8 cellular contexts compared by ENCODE assay signal in the genomic region with DNA sequence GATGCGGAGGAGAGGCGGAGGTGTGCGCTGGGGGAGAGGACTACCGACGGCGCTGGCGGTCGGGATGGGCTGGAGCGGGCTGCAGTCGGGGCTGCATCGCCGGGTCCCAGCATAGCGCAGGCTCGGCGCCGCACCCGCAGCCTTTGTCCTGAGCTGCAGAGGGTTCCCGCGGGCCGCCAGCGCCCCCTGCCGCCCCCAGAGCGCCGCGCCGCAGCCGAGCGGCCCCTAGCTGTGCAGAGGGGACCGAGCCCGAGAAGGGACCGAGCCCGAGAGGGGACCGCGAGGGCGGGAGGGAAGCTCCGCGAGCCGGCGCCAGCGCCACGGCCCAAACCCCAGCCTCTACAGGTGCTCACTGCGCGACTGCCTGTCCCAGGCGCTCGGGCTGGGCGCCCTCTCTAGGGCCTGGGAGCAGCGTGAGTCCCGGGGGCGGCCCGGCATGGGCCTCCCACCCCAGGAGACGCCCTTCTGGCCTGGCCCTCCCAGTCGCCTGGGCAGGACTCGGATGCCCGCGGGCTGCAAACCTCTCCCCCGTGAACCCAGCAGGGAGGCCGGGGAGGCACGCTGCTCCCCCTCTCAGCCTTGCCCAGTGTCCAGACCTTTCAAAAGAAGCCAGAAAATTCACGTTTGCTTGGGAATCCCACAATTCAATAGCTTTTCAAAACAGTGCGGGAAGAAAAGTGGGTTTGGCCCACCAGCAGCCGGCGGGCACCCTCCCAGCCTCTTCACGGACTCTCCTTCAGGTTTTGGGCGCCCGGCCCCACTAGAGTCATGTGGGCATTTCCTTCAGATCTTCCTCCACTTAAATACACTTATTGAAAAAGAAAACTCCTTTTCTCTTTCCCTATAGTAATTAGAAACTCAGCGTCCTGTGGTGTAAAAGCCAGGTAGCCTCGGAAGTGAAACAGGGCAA.
DNase-seq lines count a peak whose midpoint lies in the region; ATAC-seq and TF ChIP-seq lines count a peak whose summit lies in the region.

No MANE protein-coding gene starts in this region.

- ATAC-seq in HG03135 (IDR thresholded peaks at IDR 0.05; ENCODE audit: unreplicated experiment), result peak; percentile 69
- ATAC-seq in activated CD8-positive, alpha-beta T cell treated with anti-CD3 and anti-CD28 coated beads for 36 hours, result peak; percentile 96
- ATAC-seq in stimulated activated effector memory CD8-positive, alpha-beta T cell treated with anti-CD3 and anti-CD28 coated beads, Interleukin-12 subunit alpha, Interleukin-12 subunit beta, amount 100 ng/mL, for 72 hours, result peak; percentile 83

- H3K9me3 ChIP-seq in mesodermal cell (ENCODE audit: control insufficient read depth, low read length), result no peaks in the 10 kb centered on the region

- no peak overlapping the region for H3K27ac Mint-ChIP-seq in activated CD8-positive, alpha-beta T cell treated with anti-CD3 and anti-CD28 coated beads for 36 hours
- H3K27ac Mint-ChIP-seq in stimulated activated effector memory CD8-positive, alpha-beta T cell treated with anti-CD3 and anti-CD28 coated beads, Interleukin-12 subunit alpha, Interleukin-12 subunit beta, amount 100 ng/mL, for 72 hours, result no peak overlapping the region

- intact Hi-C loops in activated CD8-positive, alpha-beta T cell treated with anti-CD3 and anti-CD28 coated beads for 36 hours (cut with micrococcal nuclease), result loop anchor here (10.0 kb wide), 1 partner anchor 781 kb away; no protein-coding TSS in a partner anchor

- H3K27ac ChIP-seq in mesodermal cell (ENCODE audit: low read depth, low read length, severe bottlenecking), result no peak overlapping the region

- 1 to 3% methylated on average over 56 to 61 of the region's 67 CpGs for WGBS in mesodermal cell (ENCODE audit: insufficient coverage in 2 of 2), 2 experiments

- POLR2A ChIA-PET in activated CD8-positive, alpha-beta T cell treated with anti-CD3 and anti-CD28 coated beads for 36 hours (lab: Charles Lee), result interaction anchor here (0.6 to 1.0 kb wide), 2 partner anchors 30 to 509 kb away, joined by 3 read pairs; no protein-coding TSS in a partner anchor

- peaks cover 10% of the 10 kb centered on the region for H3K4me1 Mint-ChIP-seq in activated CD8-positive, alpha-beta T cell treated with anti-CD3 and anti-CD28 coated beads for 36 hours (ENCODE audit: low read depth)
- peaks cover 13% of the 10 kb centered on the region for H3K4me1 Mint-ChIP-seq in stimulated activated effector memory CD8-positive, alpha-beta T cell treated with anti-CD3 and anti-CD28 coated beads, Interleukin-12 subunit alpha, Interleukin-12 subunit beta, amount 100 ng/mL, for 72 hours

- H3K36me3 ChIP-seq in mesodermal cell (ENCODE audit: control insufficient read depth, insufficient read depth, low read length), result no peaks in the 10 kb centered on the region

- H3K4me3 ChIP-seq in epithelial cell of proximal tubule (ENCODE audit: low read depth, low read length), result peak overlapping the region; percentile 54
- H3K4me3 ChIP-seq in mesodermal cell (ENCODE audit: extremely low read depth, insufficient read depth, low read length, poor library complexity, severe bottlenecking), result peak overlapping the region; percentile 28

- H3K9me3 Mint-ChIP-seq in activated CD8-positive, alpha-beta T cell treated with anti-CD3 and anti-CD28 coated beads for 36 hours, result no peaks in the 10 kb centered on the region
- no peaks in the 10 kb centered on the region for H3K9me3 Mint-ChIP-seq in stimulated activated effector memory CD8-positive, alpha-beta T cell treated with anti-CD3 and anti-CD28 coated beads, Interleukin-12 subunit alpha, Interleukin-12 subunit beta, amount 100 ng/mL, for 72 hours

- TF ChIP-seq CTCF in GM12874 (IDR thresholded peaks at IDR 0.05; ENCODE audit: insufficient read depth, low read depth, low read length) (peak; percentile 92), epithelial cell of proximal tubule (conservative IDR thresholded peaks at IDR 0.05; ENCODE audit: low read depth, low read length) (peak; percentile 80)
- TF ChIP-seq CTCF in activated CD8-positive, alpha-beta T cell treated with anti-CD3 and anti-CD28 coated beads for 36 hours (IDR thresholded peaks at IDR 0.05), result peak; percentile 96

- no peaks in the 10 kb centered on the region for H3K36me3 Mint-ChIP-seq in activated CD8-positive, alpha-beta T cell treated with anti-CD3 and anti-CD28 coated beads for 36 hours (ENCODE audit: low read depth)
- H3K36me3 Mint-ChIP-seq in stimulated activated effector memory CD8-positive, alpha-beta T cell treated with anti-CD3 and anti-CD28 coated beads, Interleukin-12 subunit alpha, Interleukin-12 subunit beta, amount 100 ng/mL, for 72 hours, result no peaks in the 10 kb centered on the region

- no peak overlapping the region for H3K4me3 Mint-ChIP-seq in activated CD8-positive, alpha-beta T cell treated with anti-CD3 and anti-CD28 coated beads for 36 hours
- peak overlapping the region; percentile 9 for H3K4me3 Mint-ChIP-seq in stimulated activated effector memory CD8-positive, alpha-beta T cell treated with anti-CD3 and anti-CD28 coated beads, Interleukin-12 subunit alpha, Interleukin-12 subunit beta, amount 100 ng/mL, for 72 hours

- DNase-seq in A172 (ENCODE audit: low spot score) (peak; percentile 45), NCI-H345 (lab: John Stamatoyannopoulos, UW) (peak; percentile 78), epithelial cell of proximal tubule (ENCODE audit: low read depth) (no peak)
- peak; percentile 76 for DNase-seq in activated CD8-positive, alpha-beta T cell treated with anti-CD3 and anti-CD28 coated beads for 36 hours
- DNase-seq in stimulated activated effector memory CD8-positive, alpha-beta T cell treated with anti-CD3 and anti-CD28 coated beads, Interleukin-12 subunit alpha, Interleukin-12 subunit beta, amount 100 ng/mL, for 72 hours (ENCODE audit: low spot score in 2 of 2), result peak; percentile 53 to 85

- peaks cover 12% of the 10 kb centered on the region for H3K4me1 ChIP-seq in mesodermal cell (ENCODE audit: control insufficient read depth, insufficient read depth, low read length, poor library complexity, severe bottlenecking)

- H3K27me3 Mint-ChIP-seq in activated CD8-positive, alpha-beta T cell treated with anti-CD3 and anti-CD28 coated beads for 36 hours, result peaks cover 46% of the 10 kb centered on the region

- CTCF ChIA-PET in activated CD8-positive, alpha-beta T cell treated with anti-CD3 and anti-CD28 coated beads for 36 hours (lab: Charles Lee), result interaction anchor here (0.7 to 2.0 kb wide), 22 partner anchors 9 to 933 kb away, joined by 3 to 12 read pairs (median 4); partner anchors contain the start of genes CHST13 and PLXNA1
